ENCODE assay signal across 14 cellular contexts in the genomic region with DNA sequence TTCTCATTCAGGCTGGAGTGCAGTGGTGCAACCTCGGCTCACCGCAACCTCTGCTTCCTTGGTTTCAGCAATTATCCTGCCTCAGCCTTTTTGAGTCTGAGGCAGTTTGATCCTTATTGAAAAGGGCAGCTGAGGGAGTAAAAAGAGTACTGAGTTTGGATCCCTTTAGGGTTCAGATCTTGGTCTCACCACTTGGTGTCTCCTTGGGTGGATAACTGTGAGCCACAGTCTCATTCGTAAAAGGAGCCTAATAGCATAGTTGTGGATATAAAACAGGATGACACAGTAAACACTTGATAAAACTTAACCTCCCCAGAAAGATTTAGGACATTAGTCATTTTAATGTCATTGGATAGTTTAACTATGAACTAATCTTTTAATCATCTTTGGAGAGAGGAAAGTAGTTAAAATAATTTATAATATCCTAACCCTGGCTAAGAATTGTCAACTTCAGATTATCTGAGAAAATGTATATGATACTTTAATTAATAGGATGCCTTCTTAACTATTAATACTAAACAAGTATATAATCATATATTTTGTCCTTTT.
DNase-seq lines count a peak whose midpoint lies in the region; ATAC-seq and TF ChIP-seq lines count a peak whose summit lies in the region.
"Had no signal": no experiment of that assay in that cellular context is flagged by ENCODE, and none has a peak within 500 bp of the region (broad histone marks: within the 10 kb centered on the region; RNA-seq: fewer than 3 reads in every experiment).

No MANE protein-coding gene starts in this region.

- H3K9me2 ChIP-seq in GM23338 (ENCODE audit: insufficient read depth): no peaks in the 10 kb centered on the region

- no peaks in the 10 kb centered on the region for H4K20me1 ChIP-seq in GM23338 (replicated peaks; ENCODE audit: insufficient read depth)

- H3K4me3 Mint-ChIP-seq in GM23338 (no peak overlapping the region), natural killer cell (no peak overlapping the region)
- H3K4me3 Mint-ChIP-seq: CD4-positive, alpha-beta memory T cell; stimulated activated naive CD8-positive, alpha-beta T cell treated with anti-CD3 and anti-CD28 coated beads, Interleukin-15, amount 100 ng/mL, for 72 hours had no signal

- H3K36me3 Mint-ChIP-seq in GM23338 (ENCODE audit: low read depth): no peaks in the 10 kb centered on the region
- H3K36me3 Mint-ChIP-seq in natural killer cell: no peaks in the 10 kb centered on the region
- H3K36me3 Mint-ChIP-seq: CD4-positive, alpha-beta memory T cell had no signal

- no peak overlapping the region for H3K4me3 ChIP-seq in GM23338
- H3K4me3 ChIP-seq: PC-9 had no signal

- no peak overlapping the region for H3K27ac ChIP-seq in GM23338 (ENCODE audit: low read depth)
- H3K27ac ChIP-seq: PC-9 had no signal

- H3K79me2 ChIP-seq in GM23338 (replicated peaks; ENCODE audit: insufficient read depth): no peaks in the 10 kb centered on the region

- H3K27me3 Mint-ChIP-seq in GM23338 (ENCODE audit: insufficient read depth, low read depth, poor library complexity) (no peaks in the 10 kb centered on the region), natural killer cell (ENCODE audit: low read depth in 2 of 2) (no peaks in the 10 kb centered on the region)
- H3K27me3 Mint-ChIP-seq: CD4-positive, alpha-beta memory T cell; stimulated activated naive CD8-positive, alpha-beta T cell treated with anti-CD3 and anti-CD28 coated beads, Interleukin-15, amount 100 ng/mL, for 72 hours had no signal

- no peak overlapping the region for H2AFZ ChIP-seq in GM23338
- H2AFZ ChIP-seq: PC-9 had no signal

- peak; percentile 66 for ATAC-seq in GM23338
- ATAC-seq in natural killer cell: no peak
- no peak for ATAC-seq in HG02884 (IDR thresholded peaks at IDR 0.05; ENCODE audit: unreplicated experiment)
- ATAC-seq: stimulated activated naive CD8-positive, alpha-beta T cell treated with anti-CD3 and anti-CD28 coated beads, Interleukin-15, amount 100 ng/mL, for 72 hours had no signal

- H3K27ac Mint-ChIP-seq in GM23338: no peak overlapping the region
- no peak overlapping the region for H3K27ac Mint-ChIP-seq in natural killer cell
- H3K27ac Mint-ChIP-seq: CD4-positive, alpha-beta memory T cell; stimulated activated naive CD8-positive, alpha-beta T cell treated with anti-CD3 and anti-CD28 coated beads, Interleukin-15, amount 100 ng/mL, for 72 hours had no signal

- H3K4me1 Mint-ChIP-seq in GM23338 (peaks cover 14% of the 10 kb centered on the region; the same call in 2 of the 3 replicates), natural killer cell (no peaks in the 10 kb centered on the region)
- H3K4me1 Mint-ChIP-seq: CD4-positive, alpha-beta memory T cell; stimulated activated naive CD8-positive, alpha-beta T cell treated with anti-CD3 and anti-CD28 coated beads, Interleukin-15, amount 100 ng/mL, for 72 hours had no signal

- peak; percentile 33 for DNase-seq in GM23338 (ENCODE audit: low spot score)
- peak; percentile 32 for DNase-seq in RKO (ENCODE audit: low spot score)
- peak; percentile 23 for DNase-seq in hepatic stellate cell (ENCODE audit: low spot score)
- peak; percentile 13 for DNase-seq in stromal cell of bone marrow (ENCODE audit: low read depth)
- no peak for DNase-seq in natural killer cell
- DNase-seq in activated gamma-delta T cell (lab: John Stamatoyannopoulos, UW): no peak
- DNase-seq: CD4-positive, alpha-beta memory T cell; foreskin melanocyte; Karpas-422; NCI-H1417; occipital lobe; PC-9; stimulated activated naive CD8-positive, alpha-beta T cell treated with anti-CD3 and anti-CD28 coated beads, Interleukin-15, amount 100 ng/mL, for 72 hours had no signal

- no peaks in the 10 kb centered on the region for H3K4me1 ChIP-seq in GM23338 (ENCODE audit: insufficient read depth)

- H3K36me3 ChIP-seq in GM23338 (ENCODE audit: insufficient read depth): no peaks in the 10 kb centered on the region

- no peaks in the 10 kb centered on the region for H3F3A ChIP-seq in GM23338 (replicated peaks; ENCODE audit: low read depth)

- no peaks in the 10 kb centered on the region for H3K9me3 Mint-ChIP-seq in GM23338
- peaks cover 2 to 6% of the 10 kb centered on the region in 2 donors for H3K9me3 Mint-ChIP-seq in natural killer cell
- H3K9me3 Mint-ChIP-seq: stimulated activated naive CD8-positive, alpha-beta T cell treated with anti-CD3 and anti-CD28 coated beads, Interleukin-15, amount 100 ng/mL, for 72 hours had no signal

- no peaks in the 10 kb centered on the region for H3K27me3 ChIP-seq in GM23338 (ENCODE audit: insufficient read depth)

- H3K4me2 ChIP-seq in GM23338: no peak overlapping the region
- H3K4me2 ChIP-seq: PC-9 had no signal

- intact Hi-C loops in natural killer cell (cut with micrococcal nuclease): no loop called here

- TF ChIP-seq CTCF in GM23338 (conservative IDR thresholded peaks at IDR 0.05; ENCODE audit: low read depth in 2 of 2): peak in 1 of 2 experiments; percentile 17; a peak in 1 of 4 replicates
- TF ChIP-seq CTCF in natural killer cell (IDR thresholded peaks at IDR 0.05): no peak

TF ChIP-seq in GM23338, 12 proteins besides CTCF, POLR2A, EP300 and RAD21:
- TF ChIP-seq, protein P1, sequence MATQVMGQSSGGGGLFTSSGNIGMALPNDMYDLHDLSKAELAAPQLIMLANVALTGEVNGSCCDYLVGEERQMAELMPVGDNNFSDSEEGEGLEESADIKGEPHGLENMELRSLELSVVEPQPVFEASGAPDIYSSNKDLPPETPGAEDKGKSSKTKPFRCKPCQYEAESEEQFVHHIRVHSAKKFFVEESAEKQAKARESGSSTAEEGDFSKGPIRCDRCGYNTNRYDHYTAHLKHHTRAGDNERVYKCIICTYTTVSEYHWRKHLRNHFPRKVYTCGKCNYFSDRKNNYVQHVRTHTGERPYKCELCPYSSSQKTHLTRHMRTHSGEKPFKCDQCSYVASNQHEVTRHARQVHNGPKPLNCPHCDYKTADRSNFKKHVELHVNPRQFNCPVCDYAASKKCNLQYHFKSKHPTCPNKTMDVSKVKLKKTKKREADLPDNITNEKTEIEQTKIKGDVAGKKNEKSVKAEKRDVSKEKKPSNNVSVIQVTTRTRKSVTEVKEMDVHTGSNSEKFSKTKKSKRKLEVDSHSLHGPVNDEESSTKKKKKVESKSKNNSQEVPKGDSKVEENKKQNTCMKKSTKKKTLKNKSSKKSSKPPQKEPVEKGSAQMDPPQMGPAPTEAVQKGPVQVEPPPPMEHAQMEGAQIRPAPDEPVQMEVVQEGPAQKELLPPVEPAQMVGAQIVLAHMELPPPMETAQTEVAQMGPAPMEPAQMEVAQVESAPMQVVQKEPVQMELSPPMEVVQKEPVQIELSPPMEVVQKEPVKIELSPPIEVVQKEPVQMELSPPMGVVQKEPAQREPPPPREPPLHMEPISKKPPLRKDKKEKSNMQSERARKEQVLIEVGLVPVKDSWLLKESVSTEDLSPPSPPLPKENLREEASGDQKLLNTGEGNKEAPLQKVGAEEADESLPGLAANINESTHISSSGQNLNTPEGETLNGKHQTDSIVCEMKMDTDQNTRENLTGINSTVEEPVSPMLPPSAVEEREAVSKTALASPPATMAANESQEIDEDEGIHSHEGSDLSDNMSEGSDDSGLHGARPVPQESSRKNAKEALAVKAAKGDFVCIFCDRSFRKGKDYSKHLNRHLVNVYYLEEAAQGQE (IDR thresholded peaks at IDR 0.05; ENCODE audit: unreplicated experiment): no peak
- TF ChIP-seq ZNF331 (CRISPR knock-in tag; IDR thresholded peaks at IDR 0.05; ENCODE audit: low read depth) (no peak), ZNF114 (CRISPR knock-in tag; IDR thresholded peaks at IDR 0.05) (no peak), EZH2phosphoT487 (IDR thresholded peaks at IDR 0.05; ENCODE audit: unreplicated experiment) (no peak), CREB1 (CRISPR knock-in tag; IDR thresholded peaks at IDR 0.05; ENCODE audit: low read depth) (no peak)

Comparison
In these comparisons a context has a peak if more than half of its experiments do, and no peak if none do; other contexts are left out.
1. DNase-seq: peak in GM23338 (single experiment), RKO (single experiment), hepatic stellate cell (single experiment) and stromal cell of bone marrow (single experiment); none in natural killer cell (single experiment) and activated gamma-delta T cell (single experiment).